Comparison of ENCODE assay signal across 8 cellular contexts in genomic region chr17:35578929-35579448, GRCh38. TPM values are rescaled to one million over a fixed set of nuclear protein-coding genes. Genes with fewer than 3 reads are reported as not detected.
A peak's percentile ranks its signal among the peaks of the same experiment; 100 is the strongest.
DNase-seq lines count a peak whose midpoint lies in the region; ATAC-seq and TF ChIP-seq lines count a peak whose summit lies in the region.

No MANE protein-coding gene starts in this region.

- H3K36me3 ChIP-seq in CD8-positive, alpha-beta T cell (ENCODE audit: insufficient read depth, low read length) = peaks cover 7% of the 10 kb centered on the region
- peaks cover 28% of the 10 kb centered on the region; the same call in 1 of the 2 replicates for H3K36me3 ChIP-seq in OCI-LY1 (ENCODE audit: insufficient read depth, low read length)
- H3K36me3 ChIP-seq in endocrine pancreas (ENCODE audit: control insufficient read depth, insufficient read depth, low read length) = no peaks in the 10 kb centered on the region
- peaks cover 14% of the 10 kb centered on the region for H3K36me3 ChIP-seq in neutrophil

- peak overlapping the region; percentile 93 for H3K4me3 Mint-ChIP-seq in CD8-positive, alpha-beta T cell

- H4K20me1 ChIP-seq in OCI-LY1 (ENCODE audit: insufficient read depth, low read length) = no peaks in the 10 kb centered on the region

- H3K9me2 ChIP-seq in OCI-LY1 (ENCODE audit: low read depth, low read length) = no peaks in the 10 kb centered on the region

- H3K4me1 Mint-ChIP-seq in CD8-positive, alpha-beta T cell (ENCODE audit: low read depth) = peaks cover 29% of the 10 kb centered on the region

- H3K27me3 ChIP-seq in CD8-positive, alpha-beta T cell (ENCODE audit: insufficient read depth, low read length) = no peaks in the 10 kb centered on the region
- no peaks in the 10 kb centered on the region for H3K27me3 ChIP-seq in OCI-LY1 (ENCODE audit: insufficient read depth, low read length)
- no peaks in the 10 kb centered on the region for H3K27me3 ChIP-seq in endocrine pancreas (ENCODE audit: control insufficient read depth, insufficient read depth, low read length)
- peaks cover 19% of the 10 kb centered on the region for H3K27me3 ChIP-seq in neutrophil

- DNase-seq in CD8-positive, alpha-beta T cell = no peak
- no peak for DNase-seq in hepatic stellate cell (ENCODE audit: low spot score)
- no peak for DNase-seq in cortex of kidney (lab: John Stamatoyannopoulos, UW)

- no peaks in the 10 kb centered on the region for H3K27me3 Mint-ChIP-seq in CD8-positive, alpha-beta T cell (ENCODE audit: low read depth)

- H3F3A ChIP-seq in OCI-LY1 (ENCODE audit: insufficient read depth, low read length) = 0 out of 2 replicates have a peak, but pooled peaks cover 5% of the 10 kb centered on the region

- H2AFZ ChIP-seq in OCI-LY1 (ENCODE audit: low read length) = no peak overlapping the region

- H3K9me3 Mint-ChIP-seq in CD8-positive, alpha-beta T cell = no peaks in the 10 kb centered on the region

- intact Hi-C loops in CD8-positive, alpha-beta T cell (cut with DNase I, micrococcal nuclease) = loop anchor here (1.0 to 5.0 kb wide), 4 partner anchors 8 to 597 kb away; partner anchors contain the start of genes AP2B1 (in 2 of the 2) and LIG3 (in 1 of the 2)

- H3K4me2 ChIP-seq in OCI-LY1 (ENCODE audit: low read length) = peak overlapping the region; percentile 83

- H3K36me3 Mint-ChIP-seq in CD8-positive, alpha-beta T cell = peaks cover 27% of the 10 kb centered on the region

- no peaks in the 10 kb centered on the region for H3K9me3 ChIP-seq in CD8-positive, alpha-beta T cell (ENCODE audit: low read length)
- H3K9me3 ChIP-seq in OCI-LY1 (ENCODE audit: low read length) (no peaks in the 10 kb centered on the region), endocrine pancreas (ENCODE audit: control insufficient read depth, low read length) (no peaks in the 10 kb centered on the region), neutrophil (no peaks in the 10 kb centered on the region)

- peaks cover 18% of the 10 kb centered on the region for H3K4me1 ChIP-seq in CD8-positive, alpha-beta T cell (ENCODE audit: insufficient read depth, low read length)
- H3K4me1 ChIP-seq in OCI-LY1 (ENCODE audit: insufficient read depth, low read length, severe bottlenecking) (peaks cover 25% of the 10 kb centered on the region), endocrine pancreas (ENCODE audit: control insufficient read depth, insufficient read depth, low read length) (peaks cover 10% of the 10 kb centered on the region), neutrophil (ENCODE audit: control insufficient read depth in 1 of 2, insufficient read depth in 1 of 2, low read depth in 1 of 2, low read length in 1 of 2) (peaks cover 11 to 15% of the 10 kb centered on the region in 2 experiments)

- peak; percentile 10 for ATAC-seq in CD8-positive, alpha-beta T cell
- no peak for ATAC-seq in HG02642 (IDR thresholded peaks at IDR 0.05; ENCODE audit: poor library complexity, unreplicated experiment)
- ATAC-seq in HG02938 (IDR thresholded peaks at IDR 0.05; ENCODE audit: unreplicated experiment) = no peak

- no peak for TF ChIP-seq CTCF in CD8-positive, alpha-beta T cell (IDR thresholded peaks at IDR 0.05)
- TF ChIP-seq CTCF in OCI-LY1 (IDR thresholded peaks at IDR 0.05; ENCODE audit: low read length) = no peak
- TF ChIP-seq CTCF in neutrophil (IDR thresholded peaks at IDR 0.05) = no peak

- H3K9ac ChIP-seq in OCI-LY1 (ENCODE audit: low read length) (peak overlapping the region; percentile 97), endocrine pancreas (ENCODE audit: control insufficient read depth, insufficient read depth, low read length) (peak overlapping the region; percentile 91)

- CTCF ChIA-PET in CD8-positive, alpha-beta T cell (lab: Charles Lee) = interaction anchor here (0.7 to 2.7 kb wide), 12 partner anchors 8 to 408 kb away, joined by 3 to 12 read pairs (median 4); partner anchors contain the start of genes AP2B1, SLFN12L and SLFN5

- H3K79me2 ChIP-seq in OCI-LY1 (ENCODE audit: insufficient read depth, low read length) = no peaks in the 10 kb centered on the region

- H3K27ac Mint-ChIP-seq in CD8-positive, alpha-beta T cell = peak overlapping the region; percentile 98

- H3K4me3 ChIP-seq in CD8-positive, alpha-beta T cell (ENCODE audit: low read depth, low read length) = peak overlapping the region; percentile 69
- peak overlapping the region; percentile 88 for H3K4me3 ChIP-seq in OCI-LY1 (ENCODE audit: low read depth, low read length, poor library complexity, severe bottlenecking)
- peak overlapping the region; percentile 90 for H3K4me3 ChIP-seq in endocrine pancreas (ENCODE audit: control insufficient read depth, insufficient read depth, low read length)
- peak overlapping the region; percentile 78 for H3K4me3 ChIP-seq in neutrophil (ENCODE audit: low read depth in 1 of 2, low read length in 1 of 2)

- POLR2A ChIA-PET in CD8-positive, alpha-beta T cell (lab: Charles Lee) = interaction anchor here (0.6 to 3.6 kb wide), 23 partner anchors 10 to 437 kb away, joined by 3 to 74 read pairs (median 5); partner anchors contain the start of genes AP2B1, NLE1, SLFN12L and SLFN5

- peak overlapping the region; percentile 88 for H3K27ac ChIP-seq in CD8-positive, alpha-beta T cell (ENCODE audit: low read depth, low read length)
- H3K27ac ChIP-seq in OCI-LY1 (ENCODE audit: low read depth, low read length, poor library complexity, severe bottlenecking) = peak overlapping the region; percentile 87
- H3K27ac ChIP-seq in neutrophil = peak overlapping the region; percentile 89

RNA-seq across cellular contexts. Expression of gene PEX12, which starts 0.6 kb away (rescaled TPM):
- 1 to 10 TPM; 2.7 to 3.2 TPM for total RNA-seq in CD8-positive, alpha-beta T cell

RNA-seq across cellular contexts. Expression of gene AP2B1, which starts 8.1 kb away (rescaled TPM):
- total RNA-seq in CD8-positive, alpha-beta T cell = 10 to 100 TPM; 58.7 to 65.7 TPM

RNA-seq across cellular contexts. Expression of gene SLFN14, which starts 18.4 kb away (rescaled TPM):
- total RNA-seq in CD8-positive, alpha-beta T cell = not detected

RNA-seq across cellular contexts. Expression of gene SLFN12L, which starts 41.5 kb away (rescaled TPM):
- total RNA-seq in CD8-positive, alpha-beta T cell = 10 to 100 TPM; 39.8 to 41.4 TPM
